8 cellular contexts compared by ENCODE assay signal in genomic region chr12:79935624-79936040, GRCh38. TPM values are rescaled to one million over a fixed set of nuclear protein-coding genes. Genes with fewer than 3 reads are reported as not detected.
DNase-seq lines count a peak whose midpoint lies in the region; ATAC-seq and TF ChIP-seq lines count a peak whose summit lies in the region.

No MANE protein-coding gene starts in this region.

- no peak for TF ChIP-seq CTCF in neutrophil (IDR thresholded peaks at IDR 0.05)

- peaks cover 67 to 69% of the 10 kb centered on the region in 2 experiments for H3K4me1 ChIP-seq in neutrophil (ENCODE audit: control insufficient read depth in 1 of 2, insufficient read depth in 1 of 2, low read depth in 1 of 2, low read length in 1 of 2)

- peak overlapping the region; percentile 99 for H3K27ac ChIP-seq in neutrophil

- ATAC-seq in GM19395 (IDR thresholded peaks at IDR 0.05; ENCODE audit: unreplicated experiment): peak; percentile 32
- peak; percentile 27 for ATAC-seq in HG03378 (IDR thresholded peaks at IDR 0.05; ENCODE audit: unreplicated experiment)

- DNase-seq in DMS53 (lab: John Stamatoyannopoulos, UW) (peak; percentile 75), SK-N-DZ (ENCODE audit: low spot score) (peak; percentile 51), fibroblast of gingiva (ENCODE audit: low read depth) (peak; percentile 5), NAMALWA (ENCODE audit: low spot score) (no peak), NCI-H128 (lab: John Stamatoyannopoulos, UW; ENCODE audit: unreplicated experiment) (no peak)

- H3K27me3 ChIP-seq in neutrophil: no peaks in the 10 kb centered on the region

- no peaks in the 10 kb centered on the region for H3K36me3 ChIP-seq in neutrophil

- H3K4me3 ChIP-seq in neutrophil (ENCODE audit: low read depth in 1 of 2, low read length in 1 of 2): peak overlapping the region; percentile 84 to 96

- H3K9me3 ChIP-seq in neutrophil: no peaks in the 10 kb centered on the region

RNA-seq across cellular contexts. Expression of gene PPP1R12A, which starts 0.7 kb away (rescaled TPM):
- 26.4 and 29.8 TPM in 2 replicates for polyA plus RNA-seq in SK-N-DZ (2014; cell fraction: cytosol; rRNA removed)
- polyA plus RNA-seq in SK-N-DZ (2014; cell fraction: nucleus; rRNA removed): 35.5 and 39.0 TPM in 2 replicates

Comparison
In these comparisons a context has a peak if more than half of its experiments do, and no peak if none do; other contexts are left out.
1. DNase-seq: peak in DMS53 (single experiment), SK-N-DZ (single experiment) and fibroblast of gingiva (single experiment); none in NAMALWA (single experiment) and NCI-H128 (single experiment).